In the genomic region with DNA sequence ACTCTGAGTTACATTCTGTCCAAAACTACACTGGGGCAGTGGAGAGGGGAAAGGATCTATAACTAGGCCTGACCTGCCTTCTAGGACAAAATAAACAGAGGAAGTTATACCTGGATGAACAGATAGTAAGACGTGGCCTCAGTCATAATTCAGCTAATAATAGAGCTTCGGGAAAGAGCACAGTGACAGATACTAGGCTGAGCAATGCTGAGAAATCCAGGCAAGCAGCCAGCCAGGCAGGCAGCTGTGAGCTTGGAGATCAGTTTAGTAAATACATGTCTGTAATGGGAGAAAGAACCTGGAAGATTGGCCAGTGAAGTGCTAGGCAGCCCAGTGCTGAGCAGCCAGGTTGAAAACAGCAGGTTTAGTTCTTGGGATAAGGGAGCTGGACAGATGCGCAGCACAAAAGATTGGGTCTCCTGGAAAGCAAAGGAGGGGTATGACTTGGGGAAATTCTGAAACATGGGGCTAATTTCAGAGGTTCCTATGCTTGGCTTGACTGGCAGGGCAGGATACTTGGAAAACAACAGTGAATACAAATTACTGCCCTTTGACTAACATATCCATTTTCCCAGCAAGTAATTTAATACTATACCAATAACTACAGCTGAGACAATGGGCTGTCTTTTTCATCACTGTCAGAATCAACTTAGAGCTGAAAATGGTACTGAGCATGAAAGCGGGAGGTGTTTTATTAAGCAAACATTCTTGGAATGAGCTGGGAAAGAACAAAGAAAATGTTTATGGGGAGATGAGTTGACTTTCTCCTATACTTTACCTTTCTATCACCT, we compare ENCODE assay signal across 1 cellular context.
TF ChIP-seq lines count a peak whose summit lies in the region.

No MANE protein-coding gene starts in this region.

TF ChIP-seq in WTC11, 78 proteins besides CTCF, POLR2A, EP300 and RAD21 (continued from another document):
- no peak for TF ChIP-seq FOXK1 (CRISPR knock-in tag; IDR thresholded peaks at IDR 0.05)
- TF ChIP-seq ZNF396 (CRISPR knock-in tag; IDR thresholded peaks at IDR 0.05; ENCODE audit: borderline replicate concordance), result no peak
- no peak for TF ChIP-seq TCF7 (CRISPR knock-in tag; IDR thresholded peaks at IDR 0.05; ENCODE audit: low read depth)
- TF ChIP-seq, protein P1, sequence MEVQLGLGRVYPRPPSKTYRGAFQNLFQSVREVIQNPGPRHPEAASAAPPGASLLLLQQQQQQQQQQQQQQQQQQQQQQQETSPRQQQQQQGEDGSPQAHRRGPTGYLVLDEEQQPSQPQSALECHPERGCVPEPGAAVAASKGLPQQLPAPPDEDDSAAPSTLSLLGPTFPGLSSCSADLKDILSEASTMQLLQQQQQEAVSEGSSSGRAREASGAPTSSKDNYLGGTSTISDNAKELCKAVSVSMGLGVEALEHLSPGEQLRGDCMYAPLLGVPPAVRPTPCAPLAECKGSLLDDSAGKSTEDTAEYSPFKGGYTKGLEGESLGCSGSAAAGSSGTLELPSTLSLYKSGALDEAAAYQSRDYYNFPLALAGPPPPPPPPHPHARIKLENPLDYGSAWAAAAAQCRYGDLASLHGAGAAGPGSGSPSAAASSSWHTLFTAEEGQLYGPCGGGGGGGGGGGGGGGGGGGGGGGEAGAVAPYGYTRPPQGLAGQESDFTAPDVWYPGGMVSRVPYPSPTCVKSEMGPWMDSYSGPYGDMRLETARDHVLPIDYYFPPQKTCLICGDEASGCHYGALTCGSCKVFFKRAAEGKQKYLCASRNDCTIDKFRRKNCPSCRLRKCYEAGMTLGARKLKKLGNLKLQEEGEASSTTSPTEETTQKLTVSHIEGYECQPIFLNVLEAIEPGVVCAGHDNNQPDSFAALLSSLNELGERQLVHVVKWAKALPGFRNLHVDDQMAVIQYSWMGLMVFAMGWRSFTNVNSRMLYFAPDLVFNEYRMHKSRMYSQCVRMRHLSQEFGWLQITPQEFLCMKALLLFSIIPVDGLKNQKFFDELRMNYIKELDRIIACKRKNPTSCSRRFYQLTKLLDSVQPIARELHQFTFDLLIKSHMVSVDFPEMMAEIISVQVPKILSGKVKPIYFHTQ (CRISPR knock-in tag; IDR thresholded peaks at IDR 0.05), result no peak
